35 cellular contexts compared by ENCODE assay signal in the genomic region with DNA sequence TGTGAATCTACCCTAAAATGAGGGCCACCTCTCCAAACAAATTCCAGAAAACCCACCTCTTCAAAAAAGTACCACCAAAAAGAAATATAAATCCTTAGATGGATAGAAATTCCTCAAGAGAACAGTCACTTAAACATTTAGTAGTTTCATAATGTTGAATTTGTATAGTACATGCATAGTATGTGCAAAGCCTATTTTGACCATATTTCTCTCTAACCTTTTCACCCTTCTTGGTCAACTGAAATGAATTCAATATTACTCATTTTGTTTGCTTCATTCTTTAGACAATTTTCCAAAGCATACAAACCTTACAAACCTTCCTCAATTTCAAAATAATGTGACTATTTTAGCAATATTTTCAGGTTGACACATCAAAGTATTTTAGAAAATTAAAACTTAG. TPM values are rescaled to one million over a fixed set of nuclear protein-coding genes. Genes with fewer than 3 reads are reported as not detected.
"Had no signal": no experiment of that assay in that cellular context is flagged by ENCODE, and none has a peak within 500 bp of the region (broad histone marks: within the 10 kb centered on the region; RNA-seq: fewer than 3 reads in every experiment).

No MANE protein-coding gene starts in this region.

- H3K4me1 ChIP-seq: colonic mucosa, esophagus muscularis mucosa, gastrocnemius medialis, parathyroid adenoma, right lobe of liver, stomach, thyroid gland, vagina had no signal

- DNase-seq: colonic mucosa; effector memory CD4-positive, alpha-beta T cell; foreskin fibroblast; gastrocnemius medialis; head of caudate nucleus; kidney; mesenchymal stem cell; mucosa of descending colon; naive B cell; right lobe of liver; stimulated activated CD4-positive, alpha-beta T cell treated with anti-CD3 and anti-CD28 coated beads, Interleukin-2, amount 100 ng/mL, for 24 hours; stimulated activated CD4-positive, alpha-beta T cell treated with anti-CD3 and anti-CD28 coated beads, Interleukin-4, amount 100 ng/mL, for 24 hours; stimulated activated naive CD4-positive, alpha-beta T cell treated with Interleukin-2 at 50 U/mL for 16 hours; stomach; thyroid gland; trophoblast cell had no signal

- H3K9me3 ChIP-seq: colonic mucosa, esophagus muscularis mucosa, gastrocnemius medialis, mucosa of descending colon, neutrophil, right lobe of liver, stomach, thyroid gland, vagina had no signal

- H3K27me3 ChIP-seq: colonic mucosa, esophagus muscularis mucosa, gastrocnemius medialis, neutrophil, right lobe of liver, stomach, thyroid gland, vagina had no signal

- H3K4me3 ChIP-seq: colonic mucosa, esophagus muscularis mucosa, gastrocnemius medialis, lung, mucosa of descending colon, right lobe of liver, stomach, thyroid gland, vagina had no signal

- H3K79me2 ChIP-seq: parathyroid adenoma had no signal

- H3K36me3 ChIP-seq: colonic mucosa, esophagus muscularis mucosa, gastrocnemius medialis, neutrophil, right lobe of liver, stomach, thyroid gland, vagina had no signal

- H3K27ac ChIP-seq: colonic mucosa, esophagus muscularis mucosa, gastrocnemius medialis, neutrophil, parathyroid adenoma, right lobe of liver, stomach, thyroid gland, vagina had no signal

- H2AFZ ChIP-seq: parathyroid adenoma had no signal

- H3K9ac ChIP-seq: parathyroid adenoma had no signal

- ATAC-seq: gastrocnemius medialis; left lobe of liver; mucosa of descending colon; natural killer cell treated with Interleukin-12 subunit alpha and Interleukin-12 subunit beta and Interleukin-15 and Interleukin-18, amount 100 ng/mL, for 72 hours; right lobe of liver; stimulated activated effector memory CD8-positive, alpha-beta T cell treated with anti-CD3 and anti-CD28 coated beads, Interleukin-12 subunit alpha, Interleukin-12 subunit beta, amount 100 ng/mL, for 72 hours had no signal

- FAIRE-seq: endothelial cell of umbilical vein, kidney had no signal

RNA-seq across cellular contexts. Expression of a gene that starts 4.1 kb away (rescaled TPM):
- total RNA-seq: endothelial cell of umbilical vein; epithelial cell of proximal tubule; esophagus muscularis mucosa; gastrocnemius medialis; glomerular endothelial cell; left lobe of liver; liver; lung; natural killer cell treated with Interleukin-12 subunit alpha and Interleukin-12 subunit beta and Interleukin-15 and Interleukin-18, amount 100 ng/mL, for 72 hours; omental fat pad; stomach; temporal lobe; thyroid gland; ureter; vagina had no signal
- polyA plus RNA-seq: endothelial cell of umbilical vein, liver, stomach had no signal

RNA-seq across cellular contexts. Expression of a gene that starts 34.1 kb away (rescaled TPM):
- total RNA-seq: colonic mucosa; endothelial cell of umbilical vein; epithelial cell of proximal tubule; esophagus muscularis mucosa; gastrocnemius medialis; glomerular endothelial cell; kidney; liver; mesothelial cell of epicardium; mucosa of descending colon; natural killer cell treated with Interleukin-12 subunit alpha and Interleukin-12 subunit beta and Interleukin-15 and Interleukin-18, amount 100 ng/mL, for 72 hours; neural crest cell; omental fat pad; progenitor cell of endocrine pancreas; right lobe of liver; stomach; subcutaneous adipose tissue; temporal lobe; ureter; vagina had no signal
- polyA plus RNA-seq: endothelial cell of umbilical vein, lung, stomach had no signal

RNA-seq across cellular contexts. Expression of a gene that starts 46.8 kb away (rescaled TPM):
- total RNA-seq: endothelial cell of umbilical vein; epithelial cell of proximal tubule; esophagus muscularis mucosa; gastrocnemius medialis; glomerular endothelial cell; kidney; left lobe of liver; liver; lung; mesothelial cell of epicardium; mucosa of descending colon; natural killer cell treated with Interleukin-12 subunit alpha and Interleukin-12 subunit beta and Interleukin-15 and Interleukin-18, amount 100 ng/mL, for 72 hours; neural crest cell; omental fat pad; progenitor cell of endocrine pancreas; right lobe of liver; stomach; subcutaneous adipose tissue; temporal lobe; thyroid gland; ureter; vagina had no signal
- polyA plus RNA-seq: endothelial cell of umbilical vein, liver, lung, stomach had no signal
